In the genomic region with DNA sequence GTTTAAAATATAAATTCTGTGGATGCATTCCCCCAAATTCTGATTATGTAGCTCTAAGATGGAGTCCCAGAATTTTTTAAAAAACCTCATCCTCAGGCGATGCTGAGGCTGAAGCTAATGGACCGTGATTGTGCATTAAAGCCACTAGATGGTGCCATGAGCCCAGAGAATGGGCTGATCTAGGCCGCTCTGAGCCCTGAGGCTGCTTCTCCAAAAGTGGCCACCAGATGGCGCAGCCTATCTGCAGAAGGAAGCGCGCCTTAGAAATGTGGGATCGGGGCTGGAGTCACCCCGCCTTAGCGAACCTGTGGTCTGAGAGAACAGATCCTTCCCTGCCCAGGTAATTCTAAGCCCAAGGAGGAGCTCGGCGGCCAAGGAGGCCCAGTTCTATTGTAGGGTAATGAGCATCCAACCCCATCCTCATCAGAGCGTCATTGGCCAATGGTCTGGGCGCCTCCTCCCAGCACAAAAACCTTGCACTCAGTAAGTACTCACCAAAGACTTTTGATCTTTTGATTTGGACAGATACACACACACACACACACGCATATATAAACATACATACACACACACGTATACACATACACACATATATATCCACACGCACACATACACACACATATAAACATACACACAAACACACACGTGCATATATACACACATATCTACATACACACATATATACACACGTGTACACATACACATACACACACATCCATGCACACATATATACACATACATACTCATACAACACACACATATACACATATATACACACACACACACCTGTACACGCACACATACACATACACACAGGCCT, we compare ENCODE assay signal across 8 cellular contexts. TPM values are rescaled to one million over a fixed set of nuclear protein-coding genes. Genes with fewer than 3 reads are reported as not detected.
DNase-seq lines count a peak whose midpoint lies in the region; ATAC-seq and TF ChIP-seq lines count a peak whose summit lies in the region.

No MANE protein-coding gene starts in this region.

- ATAC-seq in GM18511 (IDR thresholded peaks at IDR 0.05; ENCODE audit: unreplicated experiment) (peak; percentile 96), HG02973 (IDR thresholded peaks at IDR 0.05; ENCODE audit: unreplicated experiment) (peak; percentile 97)

- no peak overlapping the region for H3K27ac ChIP-seq in brain microvascular endothelial cell

- no peak for DNase-seq in AG04449 (ENCODE audit: low read depth, low spot score)
- DNase-seq in NCI-H1930 (lab: John Stamatoyannopoulos, UW) = peak; percentile 41 to 73
- DNase-seq in UCSD-AML1 (lab: John Stamatoyannopoulos, UW; ENCODE audit: unreplicated experiment) = peak; percentile 86
- peak; percentile 77 for DNase-seq in brain microvascular endothelial cell
- DNase-seq in immature natural killer cell = peak; percentile 59 to 73 (median 69)
- DNase-seq in stimulated activated CD4-positive, alpha-beta T cell treated with anti-CD3 and anti-CD28 coated beads, Interleukin-15, amount 100 ng/mL, for 24 hours = peak; percentile 88

- H3K27me3 Mint-ChIP-seq in immature natural killer cell (ENCODE audit: low read depth in 3 of 3) = peaks cover 0 to 2% (median 1%) of the 10 kb centered on the region in 3 donors

- H3K9me3 Mint-ChIP-seq in immature natural killer cell = no peaks in the 10 kb centered on the region

- H3K27ac Mint-ChIP-seq in immature natural killer cell = no peak overlapping the region

- TF ChIP-seq CTCF in AG04449 (IDR thresholded peaks at IDR 0.05; ENCODE audit: insufficient read depth, low read length, missing control alignments) = peak; percentile 97
- peak; percentile 99 for TF ChIP-seq CTCF in brain microvascular endothelial cell (IDR thresholded peaks at IDR 0.05; ENCODE audit: low read depth, low read length, missing control alignments)

- H3K4me3 ChIP-seq in AG04449 (ENCODE audit: low read depth, low read length) (no peak overlapping the region), brain microvascular endothelial cell (ENCODE audit: low read depth, low read length) (peak overlapping the region; percentile 9)

- POLR2A ChIA-PET in AG04449 (lab: Yijun Ruan, JAX) = interaction anchor here (0.6 kb wide), 1 partner anchor 1635 kb away, joined by 3 read pairs; no protein-coding TSS in a partner anchor

- H3K27me3 ChIP-seq in brain microvascular endothelial cell (replicated peaks) = no peaks in the 10 kb centered on the region

- in situ Hi-C loops in brain microvascular endothelial cell (cut with HindIII; ENCODE audit: low pct_ligation_motif_present, low sequenced_read_pairs) = loop anchor here (25.0 kb wide), 1 partner anchor 247 kb away; no protein-coding TSS in a partner anchor

- no peaks in the 10 kb centered on the region for H3K4me1 Mint-ChIP-seq in immature natural killer cell

- H3K36me3 ChIP-seq in brain microvascular endothelial cell (replicated peaks) = no peaks in the 10 kb centered on the region

- CTCF ChIA-PET in AG04449 (lab: Yijun Ruan, JAX) = interaction anchor here (0.5 to 18.5 kb wide), 75 partner anchors 9 to 1691 kb away, joined by 3 to 919 read pairs (median 4); partner anchors contain the start of gene CAPNS2

- H3K4me3 Mint-ChIP-seq in immature natural killer cell = no peak overlapping the region

- H3K36me3 Mint-ChIP-seq in immature natural killer cell = no peaks in the 10 kb centered on the region

RNA-seq across cellular contexts. Expression of gene MMP2, which starts 13.7 kb away (rescaled TPM):
- not detected for polyA plus RNA-seq in immature natural killer cell

RNA-seq across cellular contexts. Expression of gene LPCAT2, which starts 43.6 kb away (rescaled TPM):
- 1 to 10 TPM in 2 of 3 donors, under 1 TPM in 1; 0.72 to 3.3 (median 2.6) TPM for polyA plus RNA-seq in immature natural killer cell
